In genomic region chr11:12331239-12331874, GRCh38 we compare ENCODE assay signal across 8 cellular contexts.
DNase-seq lines count a peak whose midpoint lies in the region; ATAC-seq and TF ChIP-seq lines count a peak whose summit lies in the region.

No MANE protein-coding gene starts in this region.

- no peaks in the 10 kb centered on the region for H3K9me3 ChIP-seq in muscle layer of colon (ENCODE audit: low read length)

- H3K4me1 ChIP-seq in muscle layer of colon (ENCODE audit: insufficient read depth, low read length): peaks cover 40% of the 10 kb centered on the region

- peak overlapping the region; percentile 52 for H3K27ac ChIP-seq in muscle layer of colon (ENCODE audit: low read depth, low read length)

- H3K4me3 ChIP-seq in epithelial cell of esophagus (ENCODE audit: low read length) (no peak overlapping the region), muscle layer of colon (ENCODE audit: low read depth in 1 of 2, low read length in 2 of 2) (no peak overlapping the region)

- H3K9ac ChIP-seq in muscle layer of colon (ENCODE audit: low read length): peak overlapping the region; percentile 7

- no peaks in the 10 kb centered on the region for H3K36me3 ChIP-seq in muscle layer of colon (ENCODE audit: insufficient read depth, low read length)

- DNase-seq in COR-L47 (lab: John Stamatoyannopoulos, UW): peak; percentile 95
- DNase-seq in HUDEP-2 (lab: John Stamatoyannopoulos, UW; ENCODE audit: unreplicated experiment in 76 of 76): peak in 65 of 76 experiments; percentile 6 to 74 (median 48)
- peak; percentile 34 for DNase-seq in NK-92 treated with Interleukin-12 subunit alpha and Interleukin-12 subunit beta, amount 100 ng/mL, for 24 hours (lab: John Stamatoyannopoulos, UW)
- peak; percentile 19 for DNase-seq in activated CD8-positive, alpha-beta memory T cell treated with anti-CD3 and anti-CD28 coated beads, Interleukin-2, amount 50 U/mL, for 1 hour (ENCODE audit: extremely low read depth)
- peak; percentile 81 for DNase-seq in epithelial cell of esophagus (ENCODE audit: low read depth)
- DNase-seq in stimulated activated CD8-positive, alpha-beta memory T cell treated with anti-CD3 and anti-CD28 coated beads, Interleukin-4, amount 100 ng/mL, for 48 hours: peak; percentile 82

- TF ChIP-seq CTCF in epithelial cell of esophagus (IDR thresholded peaks at IDR 0.05; ENCODE audit: insufficient read depth, low read depth, low read length, missing control alignments): peak; percentile 77

- H3K27me3 ChIP-seq in muscle layer of colon (ENCODE audit: control insufficient read depth in 1 of 2, insufficient read depth in 2 of 2, low read length in 2 of 2): no peaks in the 10 kb centered on the region

- ATAC-seq in GM18511 (IDR thresholded peaks at IDR 0.05; ENCODE audit: unreplicated experiment): no peak

Comparison
In these comparisons a context has a peak if more than half of its experiments do, and no peak if none do; other contexts are left out.
1. DNase-seq: peak in every context shown above with its lines; median percentile 95 in COR-L47; 82 in stimulated activated CD8-positive, alpha-beta memory T cell treated with anti-CD3 and anti-CD28 coated beads, Interleukin-4, amount 100 ng/mL, for 48 hours; 81 in epithelial cell of esophagus; 48 in HUDEP-2; 34 in NK-92 treated with Interleukin-12 subunit alpha and Interleukin-12 subunit beta, amount 100 ng/mL, for 24 hours; 19 in activated CD8-positive, alpha-beta memory T cell treated with anti-CD3 and anti-CD28 coated beads, Interleukin-2, amount 50 U/mL, for 1 hour.